8 cellular contexts compared by ENCODE assay signal in genomic region chr1:29332204-29332603, GRCh38.
DNase-seq lines count a peak whose midpoint lies in the region; ATAC-seq and TF ChIP-seq lines count a peak whose summit lies in the region.

No MANE protein-coding gene starts in this region.

- intact Hi-C loops in spleen (cut with DNase I; ENCODE audit: low total_unique reads): no loop called here

- H3K27ac ChIP-seq in spleen: no peak overlapping the region

- ATAC-seq in GM18498 (IDR thresholded peaks at IDR 0.05; ENCODE audit: unreplicated experiment) (no peak), GM18517 (IDR thresholded peaks at IDR 0.05; ENCODE audit: unreplicated experiment) (no peak)

- no peaks in the 10 kb centered on the region for H3K9me3 ChIP-seq in spleen

- DNase-seq in A172 (ENCODE audit: low spot score): peak; percentile 3
- DNase-seq in ELF-1 (ENCODE audit: low read depth, low spot score): peak; percentile 74
- DNase-seq in NCI-H82 treated with DMSO at 0.1 percent for 48 hours (lab: John Stamatoyannopoulos, UW; ENCODE audit: unreplicated experiment): peak; percentile 48
- DNase-seq in epithelial cell of esophagus (ENCODE audit: low read depth): peak; percentile 44
- DNase-seq in spleen: peak; percentile 16
- DNase-seq in superior temporal gyrus (ENCODE audit: extremely low spot score): no peak

- H3K27me3 ChIP-seq in spleen (replicated peaks in 1 of 7): peaks cover 0 to 31% (median 0%) of the 10 kb centered on the region in 7 donors

- WGBS in spleen, 5 donors: 32 to 50% (median 39%) methylated on average over 6 of the region's 6 CpGs

- no peaks in the 10 kb centered on the region for H3K36me3 ChIP-seq in spleen

- TF ChIP-seq CTCF in epithelial cell of esophagus (IDR thresholded peaks at IDR 0.05; ENCODE audit: insufficient read depth, low read depth, low read length, missing control alignments) (peak; percentile 58), spleen (IDR thresholded peaks at IDR 0.05 in 8 of 11, conservative IDR thresholded peaks at IDR 0.05 in 3 of 11) (peak in 3 of 11 experiments; percentile 12 to 24 (median 20))

- H3K4me3 ChIP-seq in epithelial cell of esophagus (ENCODE audit: low read length) (no peak overlapping the region), spleen (no peak overlapping the region)

- TF ChIP-seq POLR2A in spleen (IDR thresholded peaks at IDR 0.05): no peak

- H3K4me1 ChIP-seq in spleen: no peaks in the 10 kb centered on the region
